In the genomic region with DNA sequence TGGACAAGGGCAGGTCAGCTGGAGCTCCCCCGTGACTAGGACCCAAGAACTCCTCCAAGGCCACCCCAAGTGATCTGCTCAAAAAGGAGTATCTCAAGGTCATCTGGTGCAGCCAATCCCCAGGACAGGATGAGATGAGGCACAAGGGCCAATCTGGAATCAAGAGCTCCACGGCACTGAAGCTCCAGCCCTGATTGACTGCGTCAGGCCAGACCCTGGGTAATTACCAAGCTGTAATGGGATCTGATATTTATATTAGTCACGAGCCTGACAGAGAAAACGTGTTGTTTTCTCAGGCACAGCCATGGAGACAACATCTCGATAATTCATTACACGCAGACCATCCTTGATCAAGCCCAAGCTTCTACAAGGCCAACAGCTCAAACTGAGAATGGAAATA, we compare ENCODE assay signal across 17 cellular contexts. TPM values are rescaled to one million over a fixed set of nuclear protein-coding genes. Genes with fewer than 3 reads are reported as not detected.
DNase-seq lines count a peak whose midpoint lies in the region; TF ChIP-seq lines count a peak whose summit lies in the region.
"Had no signal": no experiment of that assay in that cellular context is flagged by ENCODE, and none has a peak within 500 bp of the region (broad histone marks: within the 10 kb centered on the region; RNA-seq: fewer than 3 reads in every experiment).

No MANE protein-coding gene starts in this region.

- H2AFZ ChIP-seq in MM.1S (ENCODE audit: low read length): no peak overlapping the region

- H3K27ac ChIP-seq in MM.1S (ENCODE audit: low read length): no peak overlapping the region
- H3K27ac ChIP-seq: C4-2B had no signal

- H3K4me1 ChIP-seq in skeletal muscle satellite cell (ENCODE audit: control insufficient read depth, insufficient read depth, low read length): peaks cover 39% of the 10 kb centered on the region
- H3K4me1 ChIP-seq in MM.1S (ENCODE audit: low read length): 0 out of 2 replicates have a peak, but pooled peaks cover 6% of the 10 kb centered on the region

- no peaks in the 10 kb centered on the region for H3F3A ChIP-seq in MM.1S (ENCODE audit: insufficient read depth, low read length)

- H4K20me1 ChIP-seq in MM.1S (ENCODE audit: insufficient read depth, low read length): no peaks in the 10 kb centered on the region

- no peaks in the 10 kb centered on the region for H3K9me3 ChIP-seq in skeletal muscle satellite cell (replicated peaks; ENCODE audit: low read length)
- H3K9me3 ChIP-seq in MM.1S (replicated peaks; ENCODE audit: insufficient read depth, low read length): no peaks in the 10 kb centered on the region

- H3K4me2 ChIP-seq in skeletal muscle satellite cell (ENCODE audit: low read length) (peak overlapping the region; percentile 16), MM.1S (ENCODE audit: low read depth, low read length) (no peak overlapping the region)

- TF ChIP-seq CTCF in MM.1S (IDR thresholded peaks at IDR 0.05; ENCODE audit: low read length): no peak

- no peaks in the 10 kb centered on the region for H3K27me3 ChIP-seq in skeletal muscle satellite cell (ENCODE audit: control insufficient read depth, insufficient read depth, low read length)
- peaks cover 39% of the 10 kb centered on the region for H3K27me3 ChIP-seq in MM.1S (replicated peaks; ENCODE audit: insufficient read depth, low read length)

- no peaks in the 10 kb centered on the region for H3K36me3 ChIP-seq in skeletal muscle satellite cell (ENCODE audit: insufficient read depth, low read length)
- no peaks in the 10 kb centered on the region for H3K36me3 ChIP-seq in MM.1S (replicated peaks; ENCODE audit: insufficient read depth, low read length)

- H3K4me3 ChIP-seq in skeletal muscle satellite cell (ENCODE audit: low read length) (no peak overlapping the region), MM.1S (ENCODE audit: low read length) (no peak overlapping the region)

- H3K79me2 ChIP-seq in MM.1S (ENCODE audit: low read length): no peaks in the 10 kb centered on the region

- no peaks in the 10 kb centered on the region for H3K9me2 ChIP-seq in MM.1S (replicated peaks; ENCODE audit: insufficient read depth, low read length)

- H3K9ac ChIP-seq in skeletal muscle satellite cell (ENCODE audit: low read depth, low read length) (no peak overlapping the region), MM.1S (ENCODE audit: low read length) (no peak overlapping the region)

- DNase-seq in Daoy (ENCODE audit: low read depth) (peak; percentile 40), fibroblast of peridontal ligament (ENCODE audit: extremely low read depth) (peak; percentile 47), germinal center (ENCODE audit: low spot score) (no peak), MM.1S (no peak), occipital lobe (lab: John Stamatoyannopoulos, UW) (no peak), AG08396 (ENCODE audit: low spot score) (no peak)
- DNase-seq: COR-L47, DMS153, NCI-H1048, NCI-H146, NCI-H2081 treated with DMSO at 0.1 percent for 48 hours, NCI-H2227 treated with DMSO at 0.1 percent for 48 hours, NCI-H524 treated with DMSO at 0.1 percent for 48 hours, SIG-M5 had no signal

TF ChIP-seq in PFSK-1, 5 proteins besides CTCF, POLR2A, EP300 and RAD21:
- TF ChIP-seq POLR2AphosphoS5 (IDR thresholded peaks at IDR 0.05; ENCODE audit: low read depth, low read length): peak; percentile 30; the same call in 1 of the 2 replicates
- TF ChIP-seq REST (IDR thresholded peaks at IDR 0.05; ENCODE audit: insufficient read depth in 1 of 2, low read depth in 2 of 2, low read length in 2 of 2): no peak
- no peak for TF ChIP-seq FOXP2 (optimal IDR thresholded peaks at IDR 0.05; ENCODE audit: borderline replicate concordance, extremely low read depth, extremely low read length, insufficient read depth)
- TF ChIP-seq SIN3A (IDR thresholded peaks at IDR 0.05; ENCODE audit: borderline replicate concordance, insufficient read depth, low read length): 0 out of 2 replicates have a peak, but pooled peaks have one; percentile 28
- no peak for TF ChIP-seq TAF1 (IDR thresholded peaks at IDR 0.05; ENCODE audit: borderline replicate concordance, insufficient read depth, low read length)

RNA-seq across cellular contexts. Expression of gene KCNMA1, which starts 4.2 kb away (rescaled TPM):
- total RNA-seq in Daoy (2014; rRNA removed; shearing (Covaris generic)): 28.8 and 32.8 TPM in 2 replicates
- 41.4 TPM for polyA plus RNA-seq in PFSK-1 (2012; ENCODE audit: insufficient read length, low read depth)
- total RNA-seq in skeletal muscle satellite cell (2012; rRNA removed): 34.5 and 72.3 TPM in 2 replicates
- total RNA-seq in occipital lobe: 43.0 TPM

Comparison
In these comparisons a context has a peak if more than half of its experiments do, and no peak if none do; other contexts are left out.
1. DNase-seq: peak in Daoy (single experiment) and fibroblast of peridontal ligament (single experiment); none in germinal center (single experiment), MM.1S (single experiment), occipital lobe (single experiment) and AG08396 (single experiment).